In the genomic region with DNA sequence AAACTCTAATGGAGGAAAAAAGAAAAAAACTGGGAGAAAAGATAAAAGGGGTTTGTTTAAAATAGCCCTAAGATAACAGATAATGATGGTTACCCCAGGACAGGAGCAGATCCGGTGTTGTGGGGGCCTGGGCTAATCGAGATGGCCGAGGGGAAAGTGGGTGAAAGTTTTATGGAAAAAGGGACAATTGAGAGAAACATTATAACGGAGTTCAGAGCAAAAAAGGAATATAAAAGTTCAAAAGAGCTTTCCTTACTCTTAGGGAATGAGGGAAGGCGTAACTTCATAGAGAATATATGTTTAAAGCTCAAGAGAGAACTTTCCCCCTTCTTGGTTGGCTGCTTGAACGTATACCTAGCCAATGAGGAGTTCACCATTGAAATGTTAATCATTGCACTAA, we compare ENCODE assay signal across 1 cellular context.
TF ChIP-seq lines count a peak whose summit lies in the region.

No MANE protein-coding gene starts in this region.

TF ChIP-seq in WTC11, 78 proteins besides CTCF, POLR2A, EP300 and RAD21:
- TF ChIP-seq, protein P1, sequence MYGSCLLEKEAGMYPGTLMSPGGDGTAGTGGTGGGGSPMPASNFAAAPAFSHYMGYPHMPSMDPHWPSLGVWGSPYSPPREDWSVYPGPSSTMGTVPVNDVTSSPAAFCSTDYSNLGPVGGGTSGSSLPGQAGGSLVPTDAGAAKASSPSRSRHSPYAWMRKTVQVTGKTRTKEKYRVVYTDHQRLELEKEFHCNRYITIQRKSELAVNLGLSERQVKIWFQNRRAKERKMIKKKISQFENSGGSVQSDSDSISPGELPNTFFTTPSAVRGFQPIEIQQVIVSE (CRISPR knock-in tag; IDR thresholded peaks at IDR 0.05; ENCODE audit: borderline replicate concordance): no peak
- no peak for TF ChIP-seq ZNF532 (CRISPR knock-in tag; IDR thresholded peaks at IDR 0.05; ENCODE audit: borderline replicate concordance)
- no peak for TF ChIP-seq GRHL2 (CRISPR knock-in tag; IDR thresholded peaks at IDR 0.05; ENCODE audit: insufficient replicate concordance, severe bottlenecking)
- TF ChIP-seq ZNF671 (CRISPR knock-in tag; IDR thresholded peaks at IDR 0.05): no peak
- TF ChIP-seq IRF2 (CRISPR knock-in tag; IDR thresholded peaks at IDR 0.05; ENCODE audit: borderline replicate concordance, low read depth): no peak
- no peak for TF ChIP-seq EMX1 (CRISPR knock-in tag; IDR thresholded peaks at IDR 0.05)
- TF ChIP-seq NFYB (CRISPR knock-in tag; conservative IDR thresholded peaks at IDR 0.05; ENCODE audit: low read depth): no peak
- TF ChIP-seq, protein P2, sequence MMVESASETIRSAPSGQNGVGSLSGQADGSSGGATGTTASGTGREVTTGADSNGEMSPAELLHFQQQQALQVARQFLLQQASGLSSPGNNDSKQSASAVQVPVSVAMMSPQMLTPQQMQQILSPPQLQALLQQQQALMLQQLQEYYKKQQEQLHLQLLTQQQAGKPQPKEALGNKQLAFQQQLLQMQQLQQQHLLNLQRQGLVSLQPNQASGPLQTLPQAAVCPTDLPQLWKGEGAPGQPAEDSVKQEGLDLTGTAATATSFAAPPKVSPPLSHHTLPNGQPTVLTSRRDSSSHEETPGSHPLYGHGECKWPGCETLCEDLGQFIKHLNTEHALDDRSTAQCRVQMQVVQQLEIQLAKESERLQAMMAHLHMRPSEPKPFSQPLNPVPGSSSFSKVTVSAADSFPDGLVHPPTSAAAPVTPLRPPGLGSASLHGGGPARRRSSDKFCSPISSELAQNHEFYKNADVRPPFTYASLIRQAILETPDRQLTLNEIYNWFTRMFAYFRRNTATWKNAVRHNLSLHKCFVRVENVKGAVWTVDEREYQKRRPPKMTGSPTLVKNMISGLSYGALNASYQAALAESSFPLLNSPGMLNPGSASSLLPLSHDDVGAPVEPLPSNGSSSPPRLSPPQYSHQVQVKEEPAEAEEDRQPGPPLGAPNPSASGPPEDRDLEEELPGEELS (CRISPR knock-in tag; IDR thresholded peaks at IDR 0.05): no peak
- TF ChIP-seq, protein P3, sequence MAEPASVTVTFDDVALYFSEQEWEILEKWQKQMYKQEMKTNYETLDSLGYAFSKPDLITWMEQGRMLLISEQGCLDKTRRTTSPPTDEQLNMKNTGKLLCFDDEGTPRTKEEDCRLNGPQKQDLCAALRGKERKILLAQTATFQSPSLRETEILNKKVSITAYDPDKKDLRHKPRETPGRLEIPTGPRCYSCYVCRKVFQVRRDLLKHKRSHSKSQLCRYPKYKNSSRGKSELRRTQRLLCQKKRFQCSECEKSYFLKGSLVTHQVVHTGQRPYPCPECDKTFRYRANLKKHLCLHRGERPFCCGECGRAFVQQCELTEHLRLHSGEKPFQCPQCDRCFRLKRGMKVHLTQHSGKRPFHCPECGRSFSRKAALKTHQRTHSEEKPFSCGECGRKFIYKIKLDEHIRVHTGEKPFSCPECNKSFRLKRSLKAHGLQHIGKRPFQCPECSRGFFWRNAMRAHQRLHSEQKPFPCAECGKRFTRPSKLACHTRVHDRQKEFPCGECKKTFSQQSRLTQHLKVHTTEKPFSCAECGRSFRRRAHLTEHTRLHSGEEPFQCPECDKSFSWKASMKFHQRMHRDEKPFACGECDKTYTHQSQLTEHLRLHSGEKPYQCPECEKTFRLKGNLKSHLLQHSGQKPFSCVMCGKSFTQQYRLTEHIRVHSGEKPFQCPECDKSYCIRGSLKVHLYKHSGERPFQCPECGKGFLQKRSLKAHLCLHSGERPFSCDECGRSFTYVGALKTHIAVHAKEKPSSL (CRISPR knock-in tag; conservative IDR thresholded peaks at IDR 0.05): no peak
- TF ChIP-seq NFE2L1 (CRISPR knock-in tag; IDR thresholded peaks at IDR 0.05): no peak
